Comparison of ENCODE assay signal across 8 cellular contexts in the genomic region with DNA sequence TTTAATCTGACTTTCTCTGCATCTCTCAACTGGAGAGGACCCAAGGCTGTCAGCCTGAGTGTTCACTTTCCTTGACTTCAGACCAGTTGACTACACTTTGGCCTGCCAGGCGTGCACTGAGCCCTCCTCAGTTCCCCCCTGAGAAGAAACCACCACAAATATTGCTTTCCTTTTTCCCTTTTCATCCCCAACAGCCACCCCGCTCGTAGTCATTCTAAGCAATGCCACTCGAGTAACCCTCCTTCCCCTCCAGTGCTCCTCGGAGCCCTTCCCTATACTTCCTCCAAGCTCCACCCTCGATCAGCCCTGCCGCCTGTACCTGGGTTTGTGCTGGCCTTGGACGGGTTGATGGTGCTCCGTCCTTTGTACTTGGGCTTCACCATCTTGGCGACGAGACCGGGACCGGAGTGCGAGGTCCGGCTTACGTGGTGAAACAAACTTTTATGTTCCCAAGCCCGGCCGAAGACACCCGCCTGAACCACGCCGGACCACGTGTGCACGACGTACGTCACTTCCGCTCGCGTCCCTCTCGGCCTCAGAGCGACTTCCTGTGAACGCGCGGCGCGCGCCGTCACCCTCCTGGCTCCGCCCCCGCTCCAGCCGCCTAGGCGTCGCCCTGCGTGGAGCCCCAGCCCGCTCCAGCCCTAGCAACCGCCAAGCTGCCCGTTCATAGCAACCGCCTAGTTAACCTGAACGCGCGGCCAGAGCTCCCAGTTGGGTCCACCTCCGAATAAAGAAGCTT. TPM values are rescaled to one million over a fixed set of nuclear protein-coding genes. Genes with fewer than 3 reads are reported as not detected.
DNase-seq lines count a peak whose midpoint lies in the region; ATAC-seq, FAIRE-seq and TF ChIP-seq lines count a peak whose summit lies in the region.

A gene (minus strand): TSS at position 498 of the 742 bp plus-strand sequence. CDS start 115 bp downstream, at position 383.

- peak; percentile 93 for DNase-seq in ACHN
- peak; percentile 98 for DNase-seq in NCI-H2227 (lab: John Stamatoyannopoulos, UW; ENCODE audit: unreplicated experiment)
- DNase-seq in bronchial epithelial cell (ENCODE audit: low read depth): peak; percentile 92
- peak; percentile 100 for DNase-seq in iPS-NIHi11 (ENCODE audit: low spot score)
- peak; percentile 82 for DNase-seq in smooth muscle cell (lab: John Stamatoyannopoulos, UW; ENCODE audit: unreplicated experiment)

- no peaks in the 10 kb centered on the region for H3F3A ChIP-seq in smooth muscle cell (ENCODE audit: low read depth)

- H3K4me3 ChIP-seq in WI38 (ENCODE audit: low read depth, low read length) (peak within 1 kb of the TSS; percentile 98), bronchial epithelial cell (ENCODE audit: low read depth, low read length) (peak within 1 kb of the TSS; percentile 63), smooth muscle cell (peak within 1 kb of the TSS; percentile 77)

- peak within 1 kb of the TSS; percentile 94 for H3K27ac ChIP-seq in smooth muscle cell (ENCODE audit: low read depth)

- peak within 1 kb of the TSS; percentile 99 for H3K4me2 ChIP-seq in smooth muscle cell

- no peaks in the 10 kb centered on the region for H3K9me3 ChIP-seq in smooth muscle cell (replicated peaks; ENCODE audit: low read depth)

- 0% methylated on average over 47 of the region's 51 CpGs for WGBS in smooth muscle cell (ENCODE audit: low lambda C conversion rate)

- TF ChIP-seq CTCF in WI38 (IDR thresholded peaks at IDR 0.05; ENCODE audit: low read depth, low read length) (no peak), bronchial epithelial cell (IDR thresholded peaks at IDR 0.05; ENCODE audit: insufficient read depth, low read length, severe bottlenecking) (no peak), smooth muscle cell (IDR thresholded peaks at IDR 0.05; ENCODE audit: borderline replicate concordance, insufficient read depth, poor library complexity, severe bottlenecking) (no peak)

- no peak for FAIRE-seq in bronchial epithelial cell (lab: Jason Lieb, UNC)

- in situ Hi-C loops in ACHN (cut with HindIII; ENCODE audit: low pct_ligation_motif_present, low pct_unique_long_range_greater_than_20kb, low sequenced_read_pairs): no loop called here

- peaks cover 30% of the 10 kb centered on the region for H4K20me1 ChIP-seq in smooth muscle cell (ENCODE audit: low read depth)

- H3K27me3 ChIP-seq in bronchial epithelial cell (ENCODE audit: control insufficient read depth, insufficient read depth, low read length) (no peaks in the 10 kb centered on the region), smooth muscle cell (ENCODE audit: low read depth) (no peaks in the 10 kb centered on the region)

- peak within 1 kb of the TSS; percentile 93 for H2AFZ ChIP-seq in smooth muscle cell (ENCODE audit: low read depth)

- peaks cover 36% of the 10 kb centered on the region for H3K79me2 ChIP-seq in smooth muscle cell (ENCODE audit: low read depth)

- ATAC-seq in GM18873 (IDR thresholded peaks at IDR 0.05; ENCODE audit: low FRiP score, unreplicated experiment) (peak; percentile 82), HG03139 (IDR thresholded peaks at IDR 0.05; ENCODE audit: unreplicated experiment) (peak; percentile 94)

- H3K4me1 ChIP-seq in smooth muscle cell (ENCODE audit: low read depth): peaks cover 14% of the 10 kb centered on the region

- H3K36me3 ChIP-seq in bronchial epithelial cell (ENCODE audit: control insufficient read depth, insufficient read depth, low read length) (peaks cover 7% of the 10 kb centered on the region), smooth muscle cell (ENCODE audit: low read depth) (peaks cover 13% of the 10 kb centered on the region)

- H3K9ac ChIP-seq in smooth muscle cell (ENCODE audit: low read depth): peak within 1 kb of the TSS; percentile 90

RNA-seq across cellular contexts. Expression of the gene that starts here (rescaled TPM):
- total RNA-seq in bronchial epithelial cell (64.5 and 73.4 TPM in 2 replicates), smooth muscle cell (57.4 and 64.7 TPM in 2 replicates)
- 61.2 and 63.8 TPM in 2 replicates for polyA plus RNA-seq in smooth muscle cell

Comparison
In these comparisons a context has a peak if more than half of its experiments do, and no peak if none do; other contexts are left out.
1. Peak in every context shown above with its lines: DNase-seq, ATAC-seq, H3K4me3 ChIP-seq and H3K27ac ChIP-seq.